Comparison of ENCODE assay signal across 1 cellular context in the genomic region with DNA sequence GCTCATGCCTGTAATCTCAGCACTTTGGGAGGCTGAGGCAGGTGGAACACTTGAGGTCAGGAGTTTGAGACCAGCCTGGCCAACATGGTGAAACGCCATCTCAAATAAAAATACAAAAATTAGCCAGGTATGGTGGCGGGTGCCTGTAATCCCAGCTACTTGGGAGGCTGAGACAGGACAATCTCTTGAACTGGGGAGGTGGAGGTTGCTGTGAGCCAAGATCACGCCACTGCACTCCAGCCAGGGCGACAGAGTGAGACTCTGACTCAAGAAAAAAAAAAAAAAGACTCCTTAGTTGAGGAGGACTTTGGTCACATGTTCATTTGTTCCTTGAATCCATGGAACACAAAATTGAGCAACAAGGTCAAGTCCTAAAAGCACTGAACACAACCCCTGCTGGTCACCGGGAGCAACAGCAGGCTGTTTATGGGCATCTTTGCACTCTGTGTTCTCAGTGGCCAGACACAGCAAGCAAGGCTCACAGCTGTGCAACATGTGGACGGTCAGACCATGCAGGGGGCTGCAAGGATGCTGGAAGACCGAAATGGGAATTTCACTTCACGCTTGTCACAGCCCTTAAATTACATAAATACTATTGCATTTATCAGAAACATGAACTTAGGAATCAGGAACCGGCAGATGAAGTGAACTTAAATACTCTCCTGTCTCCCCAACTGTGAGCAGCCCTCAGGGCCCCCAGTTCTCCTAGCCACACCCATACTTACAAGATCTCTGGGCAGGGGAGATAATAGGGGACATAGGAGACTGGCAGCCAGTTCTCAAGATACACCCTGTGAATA.
TF ChIP-seq lines count a peak whose summit lies in the region.

No MANE protein-coding gene starts in this region.

TF ChIP-seq in H1, 55 proteins besides CTCF, POLR2A, EP300 and RAD21:
- TF ChIP-seq CEBPB (IDR thresholded peaks at IDR 0.05; ENCODE audit: low read depth, low read length), result peak; percentile 87
- TF ChIP-seq ZNF274 (IDR thresholded peaks at IDR 0.05; ENCODE audit: borderline replicate concordance, extremely low read depth, low read length), result no peak
TF ChIP-seq in H1: peak in this region for 1.
